Comparison of ENCODE assay signal across 9 cellular contexts in the genomic region with DNA sequence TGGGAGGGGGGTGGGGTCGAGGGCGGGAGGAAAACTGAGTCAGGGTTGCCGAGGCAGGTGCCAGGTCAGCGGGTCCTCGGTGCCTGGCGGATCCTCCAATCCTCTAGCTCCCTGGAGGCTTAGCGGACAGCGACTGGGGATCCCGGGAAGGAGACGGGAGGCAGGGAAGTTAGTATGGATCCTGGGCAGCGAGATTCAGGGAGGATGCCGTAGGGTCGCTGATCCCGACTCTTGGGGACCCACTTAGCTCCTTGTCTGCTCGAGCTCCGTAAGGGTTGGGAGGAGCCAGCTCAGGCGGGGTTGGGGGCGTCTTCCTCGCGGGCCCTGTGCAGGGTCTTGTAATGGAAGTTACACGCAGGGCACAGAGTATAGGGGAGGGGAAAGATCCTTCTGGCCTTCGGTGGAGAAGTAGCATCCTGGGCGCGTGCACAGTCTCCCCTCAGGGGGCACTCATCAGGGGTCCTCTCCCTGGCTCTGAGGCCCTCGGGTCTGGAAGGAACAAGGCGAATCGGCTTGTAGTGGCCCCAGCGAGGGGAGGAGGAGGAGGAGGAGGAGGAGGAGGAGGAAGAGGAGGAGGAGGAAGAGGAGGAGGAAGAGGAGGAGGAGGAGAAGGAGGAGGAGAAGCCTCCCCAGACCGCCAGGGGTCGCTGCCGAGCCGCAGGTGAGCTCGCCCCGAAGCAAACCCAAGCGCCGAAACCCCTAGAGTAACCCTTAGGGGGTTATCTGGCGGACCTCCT. TPM values are rescaled to one million over a fixed set of nuclear protein-coding genes. Genes with fewer than 3 reads are reported as not detected.
DNase-seq lines count a peak whose midpoint lies in the region.
"Had no signal": no experiment of that assay in that cellular context is flagged by ENCODE, and none has a peak within 500 bp of the region (broad histone marks: within the 10 kb centered on the region; RNA-seq: fewer than 3 reads in every experiment).

No MANE protein-coding gene starts in this region.

- peaks cover 11 to 30% of the 10 kb centered on the region in 2 donors for H3K27me3 ChIP-seq in duodenal mucosa (ENCODE audit: control insufficient read depth in 1 of 2, insufficient read depth in 2 of 2, low read length in 2 of 2)
- no peaks in the 10 kb centered on the region for H3K27me3 ChIP-seq in mesendoderm (ENCODE audit: insufficient read depth, low read length, poor library complexity)

- H3K9ac ChIP-seq in duodenal mucosa (ENCODE audit: low read depth in 1 of 2, low read length in 2 of 2): no peak overlapping the region
- H3K9ac ChIP-seq in mesendoderm (ENCODE audit: low read length): peak overlapping the region; percentile 28

- H2AK5ac ChIP-seq in mesendoderm (ENCODE audit: low read length): no peak overlapping the region

- H3K23ac ChIP-seq in mesendoderm (ENCODE audit: low read length): no peak overlapping the region

- H3K36me3 ChIP-seq in duodenal mucosa (ENCODE audit: control insufficient read depth in 1 of 2, insufficient read depth in 2 of 2, low read length in 2 of 2) (no peaks in the 10 kb centered on the region), mesendoderm (ENCODE audit: control insufficient read depth, insufficient read depth, low read length) (no peaks in the 10 kb centered on the region)

- H3K4ac ChIP-seq in mesendoderm (ENCODE audit: low read depth, low read length): no peak overlapping the region

- H2BK120ac ChIP-seq in mesendoderm (ENCODE audit: low read depth, low read length): no peak overlapping the region

- H4K5ac ChIP-seq in mesendoderm (ENCODE audit: low read length): no peak overlapping the region

- no peak overlapping the region for H2BK15ac ChIP-seq in mesendoderm (replicated peaks; ENCODE audit: low read depth)

- H3K4me1 ChIP-seq in duodenal mucosa (ENCODE audit: control insufficient read depth in 1 of 2, insufficient read depth in 2 of 2, low read length in 2 of 2) (peaks cover 9 to 13% of the 10 kb centered on the region in 2 donors), mesendoderm (ENCODE audit: control insufficient read depth, low read depth, low read length) (no peaks in the 10 kb centered on the region)

- no peaks in the 10 kb centered on the region for H3K9me3 ChIP-seq in duodenal mucosa (ENCODE audit: control insufficient read depth in 1 of 2, low read length in 2 of 2)

- H3K27ac ChIP-seq in duodenal mucosa (ENCODE audit: low read depth, low read length) (no peak overlapping the region), mesendoderm (ENCODE audit: low read depth, low read length) (no peak overlapping the region)

- no peak overlapping the region for H3K56ac ChIP-seq in mesendoderm (ENCODE audit: low read length)

- no peak overlapping the region for H3K18ac ChIP-seq in mesendoderm (ENCODE audit: low read length)

- H3K79me2 ChIP-seq in mesendoderm (ENCODE audit: control insufficient read depth, insufficient read depth, low read length): no peaks in the 10 kb centered on the region

- H2BK5ac ChIP-seq in mesendoderm (ENCODE audit: low read length): no peak overlapping the region

- H3K4me3 ChIP-seq in duodenal mucosa (ENCODE audit: low read depth in 1 of 2, low read length in 2 of 2) (peak overlapping the region; percentile 11 to 43), mesendoderm (ENCODE audit: low read length) (peak overlapping the region; percentile 37)

- no peak overlapping the region for H4K8ac ChIP-seq in mesendoderm (ENCODE audit: low read depth, low read length)

- DNase-seq in NCI-H2081 (lab: John Stamatoyannopoulos, UW): peak; percentile 36 to 43
- no peak for DNase-seq in NCI-H2081 treated with DMSO at 0.1 percent for 48 hours (lab: John Stamatoyannopoulos, UW)
- peak; percentile 22 for DNase-seq in NCI-H226
- DNase-seq in activated CD4-positive, alpha-beta T cell treated with anti-CD3 and anti-CD28 coated beads, Interleukin-2, amount 50 U/mL, for 48 hours: peak; percentile 84 to 86
- DNase-seq in mesendoderm: peak; percentile 63
- DNase-seq in stimulated activated CD8-positive, alpha-beta memory T cell treated with anti-CD3 and anti-CD28 coated beads, Interleukin-4, amount 100 ng/mL, for 1 hour (ENCODE audit: low read depth in 2 of 2, low spot score in 1 of 2): peak; percentile 38 to 54
- DNase-seq in mesenteric fat pad (ENCODE audit: low spot score): no peak

- H3K79me1 ChIP-seq in mesendoderm (ENCODE audit: low read length): no peaks in the 10 kb centered on the region

- peak overlapping the region; percentile 83 for H3K4me2 ChIP-seq in mesendoderm (ENCODE audit: low read length)

- no CpG with 5 or more reads among the region's 37 CpGs for WGBS in mesendoderm (ENCODE audit: extremely low coverage, insufficient coverage, low lambda C conversion rate)

RNA-seq across cellular contexts. Expression of a gene that starts 6.4 kb away (rescaled TPM):
- polyA plus RNA-seq in mesendoderm (2013, experiment 1 of 2): 20.5 TPM
- 21.4 TPM for polyA plus RNA-seq in mesendoderm (2013, experiment 2 of 2)
- 1.7 TPM for total RNA-seq in mesenteric fat pad
- total RNA-seq: skeletal muscle tissue had no signal

RNA-seq across cellular contexts. Expression of a gene that starts 13.9 kb away (rescaled TPM):
- polyA plus RNA-seq in mesendoderm (2013, experiment 1 of 2): 6.3 TPM
- polyA plus RNA-seq in mesendoderm (2013, experiment 2 of 2): 6.2 TPM
- 18.3 TPM for total RNA-seq in mesenteric fat pad

RNA-seq across cellular contexts. Expression of a gene that starts 50.6 kb away (rescaled TPM):
- polyA plus RNA-seq in mesendoderm (2013, experiment 1 of 2): 10.9 TPM
- polyA plus RNA-seq in mesendoderm (2013, experiment 2 of 2): 10.4 TPM
- total RNA-seq in mesenteric fat pad: 17.1 TPM

Comparison
In these comparisons a context has a peak if more than half of its experiments do, and no peak if none do; other contexts are left out.
1. DNase-seq: peak in NCI-H2081 (2 of 2), NCI-H226 (single experiment), activated CD4-positive, alpha-beta T cell treated with anti-CD3 and anti-CD28 coated beads, Interleukin-2, amount 50 U/mL, for 48 hours (2 of 2), mesendoderm (single experiment) and stimulated activated CD8-positive, alpha-beta memory T cell treated with anti-CD3 and anti-CD28 coated beads, Interleukin-4, amount 100 ng/mL, for 1 hour (2 of 2); none in NCI-H2081 treated with DMSO at 0.1 percent for 48 hours (single experiment) and mesenteric fat pad (single experiment).